In the genomic region with DNA sequence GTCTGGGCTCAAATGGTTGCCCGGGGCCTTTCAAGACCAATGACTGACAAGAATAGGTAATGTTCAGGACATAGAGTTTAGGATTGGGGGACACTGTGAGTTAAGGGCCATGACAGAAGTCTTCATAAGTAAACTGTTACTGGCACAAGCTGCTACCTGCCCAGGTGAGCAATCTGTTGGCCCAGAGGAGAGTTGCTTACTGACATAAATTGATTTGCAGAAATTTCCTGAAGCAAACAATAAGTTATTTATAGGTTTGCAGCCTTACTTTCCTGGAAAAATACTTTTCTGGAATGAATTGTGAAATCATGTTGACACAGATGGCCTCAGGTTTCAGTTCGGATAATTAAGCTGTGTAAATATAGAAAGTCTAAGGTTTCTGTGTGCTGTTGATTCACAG, we compare ENCODE assay signal across 8 cellular contexts.
DNase-seq lines count a peak whose midpoint lies in the region; ATAC-seq and TF ChIP-seq lines count a peak whose summit lies in the region.
"Not testable (repeated sequence)": the region's sequence is repeated elsewhere in the genome, so short reads cannot be mapped to it uniquely, and the experiment has no call there.

No MANE protein-coding gene starts in this region.

- not testable (repeated sequence) for H3K27me3 Mint-ChIP-seq in CD8-positive, alpha-beta T cell (ENCODE audit: low read depth); T-cell

- intact Hi-C loops in CD8-positive, alpha-beta T cell (cut with DNase I, micrococcal nuclease), result loop anchor here (10.0 kb wide), 1 partner anchor 669 kb away; a partner anchor contains a TSS
- intact Hi-C loops in ascending aorta (cut with DNase I), result not testable (repeated sequence)

- peak overlapping the region; percentile 23 for H3K27ac ChIP-seq in CD8-positive, alpha-beta T cell (ENCODE audit: low read depth, low read length)
- H3K27ac ChIP-seq in ascending aorta (peak overlapping the region; percentile 45), temporal lobe (ENCODE audit: low read depth, low read length) (peak overlapping the region; percentile 44)
- not testable (repeated sequence) for H3K27ac ChIP-seq in neural cell (ENCODE audit: low read length)

- not testable (repeated sequence) for TF ChIP-seq EP300 in neural cell (conservative IDR thresholded peaks at IDR 0.05; ENCODE audit: poor library complexity, severe bottlenecking)

- not testable (repeated sequence) for H3K9ac ChIP-seq in neural cell (ENCODE audit: low read length)

- not testable (repeated sequence) for H3K79me2 ChIP-seq in neural cell (replicated peaks; ENCODE audit: insufficient read depth, low read length)

- not testable (repeated sequence) for H3K4me1 ChIP-seq in CD8-positive, alpha-beta T cell (ENCODE audit: insufficient read depth, low read length); ascending aorta

- H3K9me2 ChIP-seq in neural cell (ENCODE audit: insufficient read depth, low read length), result not testable (repeated sequence)

- peak in 1 of 7 experiments; percentile 9 for DNase-seq in CD8-positive, alpha-beta T cell
- DNase-seq in Jurkat, Clone E6-1 (ENCODE audit: low read depth, low spot score); ascending aorta (ENCODE audit: low spot score in 2 of 2): not testable (repeated sequence)
- peak; percentile 79 for DNase-seq in NCI-H2171 treated with DMSO at 0.1 percent for 48 hours (lab: John Stamatoyannopoulos, UW)
- peak in 2 of 34 experiments; percentile 5 to 9 for DNase-seq in T-cell
- peak; percentile 1 for DNase-seq in fibroblast of the conjunctiva (ENCODE audit: low read depth)

- TF ChIP-seq RAD21 in neural cell (conservative IDR thresholded peaks at IDR 0.05), result not testable (repeated sequence)

- not testable (repeated sequence) for H3K4me2 ChIP-seq in neural cell (ENCODE audit: low read length)

- ATAC-seq in CD8-positive, alpha-beta T cell; T-cell (replicated peaks in 1 of 4): not testable (repeated sequence)

- H3K27ac Mint-ChIP-seq in CD8-positive, alpha-beta T cell, result peak overlapping the region; percentile 94
- H3K27ac Mint-ChIP-seq in T-cell, result peak overlapping the region; percentile 91 to 94

- not testable (repeated sequence) for H3K27me3 ChIP-seq in CD8-positive, alpha-beta T cell (ENCODE audit: insufficient read depth, low read length); ascending aorta; neural cell (ENCODE audit: insufficient read depth, low read depth, low read length)

- not testable (repeated sequence) for H3F3A ChIP-seq in neural cell (ENCODE audit: insufficient read depth, low read length, poor library complexity, severe bottlenecking)

- CTCF ChIA-PET in CD8-positive, alpha-beta T cell (lab: Charles Lee); T-cell (lab: Charles Lee): not testable (repeated sequence)

- POLR2A ChIA-PET in CD8-positive, alpha-beta T cell (lab: Charles Lee), result not testable (repeated sequence)
- POLR2A ChIA-PET in T-cell (lab: Charles Lee), result interaction anchor here in 1 of 2 donors (0.6 kb wide), 1 partner anchor 81 kb away, joined by 3 read pairs; no protein-coding TSS in a partner anchor

- H4K20me1 ChIP-seq in neural cell (ENCODE audit: insufficient read depth), result not testable (repeated sequence)

- H3K9me3 Mint-ChIP-seq in CD8-positive, alpha-beta T cell; T-cell: not testable (repeated sequence)

- H3K36me3 ChIP-seq in CD8-positive, alpha-beta T cell (ENCODE audit: insufficient read depth, low read length); ascending aorta; neural cell (ENCODE audit: insufficient read depth, low read length): not testable (repeated sequence)

- not testable (repeated sequence) for H2AFZ ChIP-seq in neural cell (ENCODE audit: low read depth, low read length)

- H3K36me3 Mint-ChIP-seq in CD8-positive, alpha-beta T cell; T-cell: not testable (repeated sequence)

- H3K4me3 ChIP-seq in CD8-positive, alpha-beta T cell (ENCODE audit: low read depth, low read length), result not testable (repeated sequence)
- H3K4me3 ChIP-seq in Jurkat, Clone E6-1 (ENCODE audit: low read length), result peak overlapping the region; percentile 37
- H3K4me3 ChIP-seq in ascending aorta (peak overlapping the region; percentile 12 to 43), neural cell (ENCODE audit: low read length) (peak overlapping the region; percentile 43)

- H3K4me3 Mint-ChIP-seq in CD8-positive, alpha-beta T cell, result peak overlapping the region; percentile 76
- H3K4me3 Mint-ChIP-seq in T-cell, result peak overlapping the region; percentile 51 to 84 (median 72)

- not testable (repeated sequence) for H3K9me3 ChIP-seq in CD8-positive, alpha-beta T cell (ENCODE audit: low read length); ascending aorta; neural cell (ENCODE audit: low read length)

- not testable (repeated sequence) for TF ChIP-seq CTCF in CD8-positive, alpha-beta T cell (IDR thresholded peaks at IDR 0.05); ascending aorta (IDR thresholded peaks at IDR 0.05); neural cell (IDR thresholded peaks at IDR 0.05; ENCODE audit: poor library complexity, severe bottlenecking)

- H3K4me1 Mint-ChIP-seq in CD8-positive, alpha-beta T cell (ENCODE audit: low read depth), result peaks cover 13% of the 10 kb centered on the region
- H3K4me1 Mint-ChIP-seq in T-cell, result peaks cover 16 to 22% (median 19%) of the 10 kb centered on the region in 3 donors
